ENCODE assay signal across 15 cellular contexts in genomic region chr1:25896266-25896665, GRCh38. TPM values are rescaled to one million over a fixed set of nuclear protein-coding genes. Genes with fewer than 3 reads are reported as not detected.
DNase-seq lines count a peak whose midpoint lies in the region; ATAC-seq, FAIRE-seq and TF ChIP-seq lines count a peak whose summit lies in the region.
"Had no signal": no experiment of that assay in that cellular context is flagged by ENCODE, and none has a peak within 500 bp of the region (broad histone marks: within the 10 kb centered on the region; RNA-seq: fewer than 3 reads in every experiment).

No MANE protein-coding gene starts in this region.

- H3K36me3 ChIP-seq in K562 (ENCODE audit: control insufficient read depth, insufficient read depth, low read length), result peaks cover 70% of the 10 kb centered on the region
- H3K36me3 ChIP-seq in neural cell (ENCODE audit: insufficient read depth, low read length), result peaks cover 25% of the 10 kb centered on the region
- H3K36me3 ChIP-seq: thoracic aorta had no signal

- peak; percentile 41 for DNase-seq in DMS 273 (lab: John Stamatoyannopoulos, UW; ENCODE audit: unreplicated experiment)
- no peak for DNase-seq in DMS 273 treated with DMSO at 0.1 percent for 48 hours (lab: John Stamatoyannopoulos, UW)
- DNase-seq in M059J (ENCODE audit: low read depth), result peak; percentile 75
- no peak for DNase-seq in K562 (ENCODE audit: extremely low read depth in 1 of 4, low spot score in 3 of 4)
- no peak for DNase-seq in dedifferentiated amniotic fluid mesenchymal stem cell (ENCODE audit: extremely low spot score)
- no peak for DNase-seq in NCI-H187 treated with DMSO at 0.1 percent for 48 hours (lab: John Stamatoyannopoulos, UW)
- no peak for DNase-seq in activated T-cell treated with anti-CD3 and anti-CD28 coated beads, Interleukin-2, amount 50 U/mL, for 72 hours
- DNase-seq: 8988T; activated CD4-positive, alpha-beta T cell treated with anti-CD3 and anti-CD28 coated beads, Interleukin-2, amount 50 U/mL, for 1 hour; hippocampal formation; naive B cell had no signal

- 74% methylated on average over 1 of the region's 1 CpG for WGBS in K562 (ENCODE audit: insufficient coverage, low coverage, missing lambda C conversion rate)

- H4K20me1 ChIP-seq in K562 (replicated peaks; ENCODE audit: control insufficient read depth, insufficient read depth, low read length) (peaks cover 9% of the 10 kb centered on the region; the same call in 1 of the 2 replicates), neural cell (ENCODE audit: insufficient read depth) (peaks cover 40% of the 10 kb centered on the region)

- peaks cover 16% of the 10 kb centered on the region; the same call in 1 of the 3 replicates for H3K79me2 ChIP-seq in K562 (ENCODE audit: control insufficient read depth, insufficient read depth, low read length)
- peaks cover 47% of the 10 kb centered on the region for H3K79me2 ChIP-seq in neural cell (replicated peaks; ENCODE audit: insufficient read depth, low read length)

- H3K27ac ChIP-seq in K562 (ENCODE audit: extremely low read depth, low read depth, low read length), result peak overlapping the region; percentile 41; the same call in 1 of the 3 replicates
- H3K27ac ChIP-seq in neural cell (ENCODE audit: low read length), result peak overlapping the region; percentile 52
- H3K27ac ChIP-seq: KMS-11, thoracic aorta had no signal

- TF ChIP-seq CTCF in K562 (IDR thresholded peaks at IDR 0.05 in 2 of 3, conservative IDR thresholded peaks at IDR 0.05 in 1 of 3; ENCODE audit: insufficient read depth in 2 of 3, low read depth in 1 of 3, low read length in 3 of 3), result no peak
- TF ChIP-seq CTCF in neural cell (IDR thresholded peaks at IDR 0.05; ENCODE audit: poor library complexity, severe bottlenecking), result no peak

- intact Hi-C loops in K562 (cut with micrococcal nuclease), result loop anchor here (5.0 kb wide), 1 partner anchor 251 kb away; no protein-coding TSS in a partner anchor

- TF ChIP-seq POLR2A in K562 (conservative IDR thresholded peaks at IDR 0.05), result no peak

- H3K9me2 ChIP-seq in neural cell (ENCODE audit: insufficient read depth, low read length), result no peaks in the 10 kb centered on the region

- H2AFZ ChIP-seq in K562 (ENCODE audit: low read depth, low read length) (no peak overlapping the region), neural cell (ENCODE audit: low read depth, low read length) (no peak overlapping the region)

- no peaks in the 10 kb centered on the region for H3K27me3 Mint-ChIP-seq in activated T-cell treated with anti-CD3 and anti-CD28 coated beads, Interleukin-2, amount 50 U/mL, for 72 hours (ENCODE audit: low read depth)
- H3K27me3 Mint-ChIP-seq: naive B cell had no signal

- H3K4me3 Mint-ChIP-seq in activated T-cell treated with anti-CD3 and anti-CD28 coated beads, Interleukin-2, amount 50 U/mL, for 72 hours, result no peak overlapping the region
- H3K4me3 Mint-ChIP-seq: naive B cell had no signal

- H3K27ac Mint-ChIP-seq in activated T-cell treated with anti-CD3 and anti-CD28 coated beads, Interleukin-2, amount 50 U/mL, for 72 hours, result no peak overlapping the region

- TF ChIP-seq EP300 in K562 (IDR thresholded peaks at IDR 0.05; ENCODE audit: low read length) (no peak), neural cell (conservative IDR thresholded peaks at IDR 0.05; ENCODE audit: poor library complexity, severe bottlenecking) (no peak)

- TF ChIP-seq RAD21 in K562 (CRISPR knock-in tag; conservative IDR thresholded peaks at IDR 0.05 in 1 of 2, IDR thresholded peaks at IDR 0.05 in 1 of 2) (0 out of 4 replicates have a peak, but pooled peaks of 1 of the 2 experiments have one; percentile 23), neural cell (conservative IDR thresholded peaks at IDR 0.05) (no peak)

- peaks cover 6% of the 10 kb centered on the region for H3F3A ChIP-seq in neural cell (ENCODE audit: insufficient read depth, low read length, poor library complexity, severe bottlenecking)

- peaks cover 4 to 17% of the 10 kb centered on the region in 2 donors for H3K36me3 Mint-ChIP-seq in activated T-cell treated with anti-CD3 and anti-CD28 coated beads, Interleukin-2, amount 50 U/mL, for 72 hours (ENCODE audit: insufficient read depth in 2 of 2)

- BruUV-seq in K562 (replicated peaks; lab: Mats Ljungman, UMichigan), result no TSS peak

- no peak overlapping the region for H3K9ac ChIP-seq in K562 (ENCODE audit: insufficient read depth in 1 of 2, low read depth in 2 of 2, low read length in 2 of 2)
- peak overlapping the region; percentile 42 for H3K9ac ChIP-seq in neural cell (ENCODE audit: low read length)
- H3K9ac ChIP-seq: KMS-11 had no signal

- POLR2A ChIA-PET in K562 (lab: Yijun Ruan, JAX), result interaction anchor here (0.6 to 7.6 kb wide), 46 partner anchors 8 to 1717 kb away, joined by 3 to 89 read pairs (median 4); partner anchors contain the start of genes EXTL1, MTFR1L, PAFAH2 and PAQR7

- H3K4me3 ChIP-seq in K562 (no peak overlapping the region), neural cell (ENCODE audit: low read length) (peak overlapping the region; percentile 43)
- H3K4me3 ChIP-seq: thoracic aorta had no signal

- H3K4me2 ChIP-seq in K562 (ENCODE audit: insufficient read depth, low read length), result no peak overlapping the region
- H3K4me2 ChIP-seq in neural cell (ENCODE audit: low read length), result no peak overlapping the region
- H3K4me2 ChIP-seq: KMS-11 had no signal

- ATAC-seq in K562, result peak; percentile 10
- no peak for ATAC-seq in activated T-cell treated with anti-CD3 and anti-CD28 coated beads, Interleukin-2, amount 50 U/mL, for 72 hours (replicated peaks in 1 of 2)

- CTCF ChIA-PET in K562 (lab: Yijun Ruan, JAX; ENCODE audit: low intra/inter-chr PET ratio), result interaction anchor here (0.6 to 4.3 kb wide), 7 partner anchors 59 to 268 kb away, joined by 3 to 120 read pairs (median 5); partner anchors contain the start of gene PAFAH2

- H3K4me1 Mint-ChIP-seq in activated T-cell treated with anti-CD3 and anti-CD28 coated beads, Interleukin-2, amount 50 U/mL, for 72 hours (ENCODE audit: low read depth), result peaks cover 17% of the 10 kb centered on the region

- no peak for FAIRE-seq in K562 (lab: Jason Lieb, UNC)
- FAIRE-seq: RCC 7860 had no signal

- no peaks in the 10 kb centered on the region for H3K9me1 ChIP-seq in K562 (ENCODE audit: control insufficient read depth, insufficient read depth, low read length)

- H3K9me3 ChIP-seq in K562 (replicated peaks; ENCODE audit: control insufficient read depth, insufficient read depth, low read depth, low read length), result no peaks in the 10 kb centered on the region
- no peaks in the 10 kb centered on the region for H3K9me3 ChIP-seq in neural cell (ENCODE audit: low read length)
- H3K9me3 ChIP-seq: thoracic aorta had no signal

- in situ Hi-C loops in K562 (cut with MboI), result loop anchor here (5.0 kb wide), 2 partner anchors 101 to 251 kb away; partner anchors contain the start of gene PAFAH2

- H3K27me3 ChIP-seq in K562 (ENCODE audit: control insufficient read depth in 2 of 2, insufficient read depth in 2 of 2, low read length in 2 of 2) (no peaks in the 10 kb centered on the region), neural cell (ENCODE audit: insufficient read depth, low read depth, low read length) (no peaks in the 10 kb centered on the region)

- no peaks in the 10 kb centered on the region for H3K9me3 Mint-ChIP-seq in activated T-cell treated with anti-CD3 and anti-CD28 coated beads, Interleukin-2, amount 50 U/mL, for 72 hours
- H3K9me3 Mint-ChIP-seq: naive B cell had no signal

- H3K4me1 ChIP-seq in K562 (replicated peaks in 1 of 2; ENCODE audit: control insufficient read depth in 2 of 2, insufficient read depth in 2 of 2, low read length in 2 of 2), result peaks cover 8 to 17% of the 10 kb centered on the region in 2 experiments

RNA-seq across cellular contexts. Expression of gene STMN1, which starts 10.0 kb away (rescaled TPM):
- 377 and 462 TPM in 2 replicates for total RNA-seq in M059J (2014; rRNA removed; shearing (Covaris generic))
- 79.1 and 202 TPM in 2 replicates for total RNA-seq in K562 (2011; cell fraction: chromatin; rRNA removed; ENCODE audit: low replicate concordance)
- total RNA-seq in K562 (2011; cell fraction: nucleolus; rRNA removed), result 64.9 and 72.4 TPM in 2 replicates
- 144 and 204 TPM in 2 replicates for total RNA-seq in K562 (2011; cell fraction: nucleoplasm; rRNA removed)
- total RNA-seq in K562 (2014; rRNA removed) (717 and 838 TPM in 2 replicates), K562 (2014; rRNA removed; fragmentation: Illumina TruSeq; extraction: Trizol) (432 and 614 TPM in 2 replicates), K562 (2015; rRNA removed; fragmentation: Illumina TruSeq; extraction: Trizol) (534 and 557 TPM in 2 replicates), K562 (2021) (595 and 622 TPM in 2 replicates)
- polyA plus RNA-seq in K562 (2011; rRNA removed) (269 and 330 TPM in 2 replicates), K562 (2014; fragmentation: Illumina TruSeq; extraction: Trizol) (1,051 and 1,453 TPM in 2 replicates), K562 (2014; fragmentation: Nextera tagmentation; extraction: Ambion mirVana) (1,000 to 10,000 TPM; 2,090 to 2,153 TPM), K562 (2014; rRNA removed) (481 and 592 TPM in 2 replicates), neural cell (1,834 and 1,950 TPM in 2 replicates)
- polyA plus RNA-seq in K562 (2011; cell fraction: cytosol; rRNA removed), result 40.0 and 111 TPM in 2 replicates
- 108 and 181 TPM in 2 replicates for polyA plus RNA-seq in K562 (2011; cell fraction: nucleus; rRNA removed)
- 743 and 1,035 TPM in 2 replicates for polyA plus RNA-seq in K562 (2012)
- 67.2 and 95.3 TPM in 2 replicates for polyA minus RNA-seq in K562 (2011; rRNA and poly(A)+ RNA removed)
- polyA minus RNA-seq in K562 (2011; cell fraction: cytosol; rRNA and poly(A)+ RNA removed), result 80.8 and 100 TPM in 2 replicates
- polyA minus RNA-seq in K562 (2011; cell fraction: nucleus; rRNA and poly(A)+ RNA removed), result 35.7 and 84.1 TPM in 2 replicates
- polyA minus RNA-seq in neural cell, result 377 and 462 TPM in 2 replicates
- total RNA-seq in activated T-cell treated with anti-CD3 and anti-CD28 coated beads, Interleukin-2, amount 50 U/mL, for 72 hours, result 100 to 1,000 TPM; 379 to 478 TPM

RNA-seq across cellular contexts. Expression of gene PAQR7, which starts 20.8 kb away (rescaled TPM):
- total RNA-seq in M059J (2014; rRNA removed; shearing (Covaris generic)), result 6.5 and 6.8 TPM in 2 replicates
- total RNA-seq in K562 (2011; cell fraction: chromatin; rRNA removed; ENCODE audit: low replicate concordance), result 9.3 and 18.9 TPM in 2 replicates
- 15.7 and 18.8 TPM in 2 replicates for total RNA-seq in K562 (2011; cell fraction: nucleolus; rRNA removed)
- 13.9 and 16.4 TPM in 2 replicates for total RNA-seq in K562 (2011; cell fraction: nucleoplasm; rRNA removed)
- 2.4 and 3.3 TPM in 2 replicates for total RNA-seq in K562 (2014; rRNA removed)
- 2.0 and 2.4 TPM in 2 replicates for total RNA-seq in K562 (2014; rRNA removed; fragmentation: Illumina TruSeq; extraction: Trizol)
- 2.5 and 2.6 TPM in 2 replicates for total RNA-seq in K562 (2015; rRNA removed; fragmentation: Illumina TruSeq; extraction: Trizol)
- 4.0 and 4.4 TPM in 2 replicates for total RNA-seq in K562 (2021)
- polyA plus RNA-seq in K562 (2011; rRNA removed), result 5.2 and 5.4 TPM in 2 replicates
- 8.8 and 14.1 TPM in 2 replicates for polyA plus RNA-seq in K562 (2011; cell fraction: cytosol; rRNA removed)
- 5.8 and 7.4 TPM in 2 replicates for polyA plus RNA-seq in K562 (2011; cell fraction: nucleus; rRNA removed)
- 4.5 and 6.9 TPM in 2 replicates for polyA plus RNA-seq in K562 (2012)
- 2.9 and 3.3 TPM in 2 replicates for polyA plus RNA-seq in K562 (2014; fragmentation: Illumina TruSeq; extraction: Trizol)
- polyA plus RNA-seq in K562 (2014; fragmentation: Nextera tagmentation; extraction: Ambion mirVana), result 1 to 10 TPM; 1.1 to 1.2 TPM
- polyA plus RNA-seq in K562 (2014; rRNA removed), result 2.7 and 3.0 TPM in 2 replicates
- 5.5 and 8.5 TPM in 2 replicates for polyA minus RNA-seq in K562 (2011; rRNA and poly(A)+ RNA removed)
- 7.4 and 8.5 TPM in 2 replicates for polyA minus RNA-seq in K562 (2011; cell fraction: cytosol; rRNA and poly(A)+ RNA removed)
- polyA minus RNA-seq in K562 (2011; cell fraction: nucleus; rRNA and poly(A)+ RNA removed), result 2.0 and 2.4 TPM in 2 replicates
- polyA plus RNA-seq in neural cell, result 2.9 and 4.1 TPM in 2 replicates
- polyA minus RNA-seq in neural cell, result 4.6 and 4.9 TPM in 2 replicates
- total RNA-seq in activated T-cell treated with anti-CD3 and anti-CD28 coated beads, Interleukin-2, amount 50 U/mL, for 72 hours, result 1 to 10 TPM; 4.6 to 5.1 TPM

RNA-seq across cellular contexts. Expression of gene AUNIP, which starts 37.0 kb away (rescaled TPM):
- 7.1 and 9.1 TPM in 2 replicates for total RNA-seq in M059J (2014; rRNA removed; shearing (Covaris generic))
- 50.6 and 72.2 TPM in 2 replicates for total RNA-seq in K562 (2011; cell fraction: chromatin; rRNA removed; ENCODE audit: low replicate concordance)
- total RNA-seq in K562 (2011; cell fraction: nucleolus; rRNA removed), result 35.2 and 36.8 TPM in 2 replicates
- 48.3 and 56.9 TPM in 2 replicates for total RNA-seq in K562 (2011; cell fraction: nucleoplasm; rRNA removed)
- total RNA-seq in K562 (2014; rRNA removed), result 46.4 and 51.4 TPM in 2 replicates
- total RNA-seq in K562 (2014; rRNA removed; fragmentation: Illumina TruSeq; extraction: Trizol), result 47.1 and 55.0 TPM in 2 replicates
- 40.5 and 41.4 TPM in 2 replicates for total RNA-seq in K562 (2015; rRNA removed; fragmentation: Illumina TruSeq; extraction: Trizol)
- total RNA-seq in K562 (2021), result 30.9 and 31.7 TPM in 2 replicates
- polyA plus RNA-seq in K562 (2011; rRNA removed), result 45.0 and 48.8 TPM in 2 replicates
- 26.1 and 34.8 TPM in 2 replicates for polyA plus RNA-seq in K562 (2011; cell fraction: cytosol; rRNA removed)
- polyA plus RNA-seq in K562 (2011; cell fraction: nucleus; rRNA removed), result 23.2 and 23.3 TPM in 2 replicates
- polyA plus RNA-seq in K562 (2012), result 18.8 and 21.2 TPM in 2 replicates
- polyA plus RNA-seq in K562 (2014; fragmentation: Illumina TruSeq; extraction: Trizol), result 48.8 and 50.0 TPM in 2 replicates
- 10 to 100 TPM; 12.1 to 15.2 TPM for polyA plus RNA-seq in K562 (2014; fragmentation: Nextera tagmentation; extraction: Ambion mirVana)
- 52.3 and 53.8 TPM in 2 replicates for polyA plus RNA-seq in K562 (2014; rRNA removed)
- polyA minus RNA-seq in K562 (2011; rRNA and poly(A)+ RNA removed), result 37.1 and 45.0 TPM in 2 replicates
- 10.0 and 14.8 TPM in 2 replicates for polyA minus RNA-seq in K562 (2011; cell fraction: cytosol; rRNA and poly(A)+ RNA removed)
- 18.4 and 30.3 TPM in 2 replicates for polyA minus RNA-seq in K562 (2011; cell fraction: nucleus; rRNA and poly(A)+ RNA removed)
- polyA plus RNA-seq in neural cell, result 0.48 TPM in 1 of 2 replicates, not detected in the other
- polyA minus RNA-seq in neural cell, result 0.58 TPM in 1 of 2 replicates, not detected in the other
- 1 to 10 TPM; 6.9 to 9.9 TPM for total RNA-seq in activated T-cell treated with anti-CD3 and anti-CD28 coated beads, Interleukin-2, amount 50 U/mL, for 72 hours
- total RNA-seq: thoracic aorta had no signal

Comparison
In these comparisons a context has a peak if more than half of its experiments do, and no peak if none do; other contexts are left out.
1. DNase-seq: peak in DMS 273 (single experiment) and M059J (single experiment); none in DMS 273 treated with DMSO at 0.1 percent for 48 hours (single experiment), K562 (0 of 4), dedifferentiated amniotic fluid mesenchymal stem cell (single experiment), NCI-H187 treated with DMSO at 0.1 percent for 48 hours (single experiment) and activated T-cell treated with anti-CD3 and anti-CD28 coated beads, Interleukin-2, amount 50 U/mL, for 72 hours (0 of 2).